In the genomic region with DNA sequence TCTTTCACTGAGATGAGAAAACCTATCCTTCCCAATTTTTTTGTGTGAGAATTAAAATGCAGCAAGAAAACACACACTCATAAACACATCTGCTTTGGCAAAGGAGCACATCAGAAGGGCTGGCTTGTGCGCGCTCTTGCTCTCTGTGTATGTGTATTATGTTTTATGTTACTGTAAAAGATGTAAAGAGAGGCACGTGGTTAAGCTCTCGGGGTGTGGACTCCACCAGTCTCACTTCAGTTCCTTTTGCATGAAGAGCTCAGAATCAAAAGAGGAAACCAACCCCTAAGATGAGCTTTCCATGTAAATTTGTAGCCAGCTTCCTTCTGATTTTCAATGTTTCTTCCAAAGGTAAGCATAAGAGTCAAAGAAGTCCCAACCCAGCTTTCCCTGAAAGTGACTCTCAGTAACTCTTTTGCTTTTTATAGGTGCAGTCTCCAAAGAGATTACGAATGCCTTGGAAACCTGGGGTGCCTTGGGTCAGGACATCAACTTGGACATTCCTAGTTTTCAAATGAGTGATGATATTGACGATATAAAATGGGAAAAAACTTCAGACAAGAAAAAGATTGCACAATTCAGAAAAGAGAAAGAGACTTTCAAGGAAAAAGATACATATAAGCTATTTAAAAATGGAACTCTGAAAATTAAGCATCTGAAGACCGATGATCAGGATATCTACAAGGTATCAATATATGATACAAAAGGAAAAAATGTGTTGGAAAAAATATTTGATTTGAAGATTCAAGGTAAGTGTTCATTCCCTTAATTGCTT, we compare ENCODE assay signal across 13 cellular contexts. TPM values are rescaled to one million over a fixed set of nuclear protein-coding genes. Genes with fewer than 3 reads are reported as not detected.
A peak's percentile ranks its signal among the peaks of the same experiment; 100 is the strongest.
DNase-seq lines count a peak whose midpoint lies in the region; ATAC-seq lines count a peak whose summit lies in the region.
"Had no signal": no experiment of that assay in that cellular context is flagged by ENCODE, and none has a peak within 500 bp of the region (broad histone marks: within the 10 kb centered on the region; RNA-seq: fewer than 3 reads in every experiment).

A gene with protein sequence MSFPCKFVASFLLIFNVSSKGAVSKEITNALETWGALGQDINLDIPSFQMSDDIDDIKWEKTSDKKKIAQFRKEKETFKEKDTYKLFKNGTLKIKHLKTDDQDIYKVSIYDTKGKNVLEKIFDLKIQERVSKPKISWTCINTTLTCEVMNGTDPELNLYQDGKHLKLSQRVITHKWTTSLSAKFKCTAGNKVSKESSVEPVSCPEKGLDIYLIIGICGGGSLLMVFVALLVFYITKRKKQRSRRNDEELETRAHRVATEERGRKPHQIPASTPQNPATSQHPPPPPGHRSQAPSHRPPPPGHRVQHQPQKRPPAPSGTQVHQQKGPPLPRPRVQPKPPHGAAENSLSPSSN (plus strand): TSS at position 228 of the 775 bp plus-strand sequence. CDS start 63 bp downstream, at position 291.

- peaks cover 36% of the 10 kb centered on the region for H3K4me1 Mint-ChIP-seq in T-helper 17 cell
- H3K4me1 Mint-ChIP-seq in activated naive CD4-positive, alpha-beta T cell treated with anti-CD3 and anti-CD28 coated beads, Interleukin-2, amount 50 U/mL, for 24 hours: peaks cover 42% of the 10 kb centered on the region

- peaks cover 2% of the 10 kb centered on the region for H3K9me3 ChIP-seq in T-helper 17 cell (ENCODE audit: control insufficient read depth, low read length, poor library complexity, severe bottlenecking)

- peaks cover 19% of the 10 kb centered on the region for H3K36me3 Mint-ChIP-seq in T-helper 17 cell (ENCODE audit: low read depth)
- H3K36me3 Mint-ChIP-seq in activated naive CD4-positive, alpha-beta T cell treated with anti-CD3 and anti-CD28 coated beads, Interleukin-2, amount 50 U/mL, for 24 hours: peaks cover 45% of the 10 kb centered on the region

- H3K36me3 ChIP-seq in rectal smooth muscle tissue (ENCODE audit: control insufficient read depth, insufficient read depth, low read length): no peaks in the 10 kb centered on the region

- H3K4me3 ChIP-seq in rectal smooth muscle tissue (ENCODE audit: low read length): peak within 1 kb of the TSS; percentile 47
- H3K4me3 ChIP-seq: psoas muscle had no signal

- H3K27me3 Mint-ChIP-seq in T-helper 17 cell: no peaks in the 10 kb centered on the region
- no peaks in the 10 kb centered on the region for H3K27me3 Mint-ChIP-seq in activated naive CD4-positive, alpha-beta T cell treated with anti-CD3 and anti-CD28 coated beads, Interleukin-2, amount 50 U/mL, for 24 hours

- H3K9ac ChIP-seq in rectal smooth muscle tissue (ENCODE audit: low read length): peak within 1 kb of the TSS; percentile 3

- peak; percentile 6 for DNase-seq in GF-D8 (lab: John Stamatoyannopoulos, UW)
- no peak for DNase-seq in T-helper 17 cell
- DNase-seq in NCI-H748 (lab: John Stamatoyannopoulos, UW; ENCODE audit: unreplicated experiment): no peak
- no peak for DNase-seq in NCI-H82 treated with DMSO at 0.1 percent for 48 hours (lab: John Stamatoyannopoulos, UW; ENCODE audit: unreplicated experiment)
- DNase-seq: left ventricle myocardium superior, NCI-H2029, psoas muscle had no signal

- no peaks in the 10 kb centered on the region for H3K9me3 Mint-ChIP-seq in activated naive CD4-positive, alpha-beta T cell treated with anti-CD3 and anti-CD28 coated beads, Interleukin-2, amount 50 U/mL, for 24 hours

- peak within 1 kb of the TSS; percentile 99 for H3K4me3 Mint-ChIP-seq in T-helper 17 cell
- peak within 1 kb of the TSS; percentile 100 for H3K4me3 Mint-ChIP-seq in activated naive CD4-positive, alpha-beta T cell treated with anti-CD3 and anti-CD28 coated beads, Interleukin-2, amount 50 U/mL, for 24 hours

- H3K27ac Mint-ChIP-seq in T-helper 17 cell: peak within 1 kb of the TSS; percentile 98
- H3K27ac Mint-ChIP-seq in activated naive CD4-positive, alpha-beta T cell treated with anti-CD3 and anti-CD28 coated beads, Interleukin-2, amount 50 U/mL, for 24 hours: peak within 1 kb of the TSS; percentile 99

- no peaks in the 10 kb centered on the region for H3K27me3 ChIP-seq in rectal smooth muscle tissue (ENCODE audit: control insufficient read depth, insufficient read depth, low read length)

- peak; percentile 82 for ATAC-seq in T-helper 17 cell
- no peak for ATAC-seq in HG03442 (IDR thresholded peaks at IDR 0.05; ENCODE audit: unreplicated experiment)
- ATAC-seq in GM19395 (IDR thresholded peaks at IDR 0.05; ENCODE audit: unreplicated experiment): no peak
- ATAC-seq: left ventricle myocardium superior, psoas muscle, Right ventricle myocardium inferior had no signal

- H3K27ac ChIP-seq in rectal smooth muscle tissue (ENCODE audit: low read depth, low read length): no peak within 1 kb of the TSS
- H3K27ac ChIP-seq: psoas muscle had no signal

- H3K4me1 ChIP-seq in rectal smooth muscle tissue (ENCODE audit: control insufficient read depth, insufficient read depth, low read length): no peaks in the 10 kb centered on the region
- H3K4me1 ChIP-seq: psoas muscle had no signal

RNA-seq across cellular contexts. Expression of the gene that starts here (rescaled TPM):
- 100 to 1,000 TPM; 152 to 172 TPM for total RNA-seq in T-helper 17 cell
- total RNA-seq: glomerular endothelial cell had no signal
